In genomic region chr1:27489973-27490741, GRCh38 we compare ENCODE assay signal across 8 cellular contexts. TPM values are rescaled to one million over a fixed set of nuclear protein-coding genes. Genes with fewer than 3 reads are reported as not detected.
DNase-seq lines count a peak whose midpoint lies in the region; ATAC-seq, FAIRE-seq and TF ChIP-seq lines count a peak whose summit lies in the region.

Gene WASF2 (minus strand): TSS chr1:27490167. CDS start chr1:27428890, 61,277 bp downstream.

- TF ChIP-seq POLR2A in GM19099 (IDR thresholded peaks at IDR 0.05; ENCODE audit: extremely low read depth, insufficient read length, low read depth): peak; percentile 87

- peaks cover 40% of the 10 kb centered on the region for H3K79me2 ChIP-seq in keratinocyte (ENCODE audit: control insufficient read depth, insufficient read depth, low read length)

- peak within 1 kb of the TSS; percentile 99 for H3K4me3 ChIP-seq in AG10803 (ENCODE audit: low read length)
- peak within 1 kb of the TSS; percentile 88 to 100 (median 98) for H3K4me3 ChIP-seq in keratinocyte (ENCODE audit: control insufficient read depth in 2 of 3, extremely low read depth in 1 of 3, insufficient read depth in 2 of 3, low read depth in 1 of 3, low read length in 3 of 3)

- peaks cover 13% of the 10 kb centered on the region for H3K4me1 ChIP-seq in keratinocyte (ENCODE audit: control insufficient read depth, extremely low read depth, insufficient read depth, low read length)

- peak within 1 kb of the TSS; percentile 93 for H3K4me2 ChIP-seq in keratinocyte (ENCODE audit: control insufficient read depth, extremely low read depth, insufficient read depth, low read depth, low read length)

- DNase-seq in AG10803 (ENCODE audit: low read depth) (peak; percentile 96), NCI-H510A (lab: John Stamatoyannopoulos, UW) (peak; percentile 92), cerebellum (ENCODE audit: low spot score) (peak; percentile 96), keratinocyte (ENCODE audit: low read depth, low spot score) (peak; percentile 88)
- DNase-seq in activated CD4-positive, alpha-beta T cell treated with anti-CD3 and anti-CD28 coated beads for 1 hour: peak; percentile 96
- peak; percentile 93 to 95 for DNase-seq in stimulated activated CD4-positive, alpha-beta T cell treated with anti-CD3 and anti-CD28 coated beads, Interleukin-15, amount 100 ng/mL, for 1 hour (ENCODE audit: low read depth in 1 of 2, low spot score in 1 of 2)

- H3K27me3 ChIP-seq in keratinocyte (ENCODE audit: control insufficient read depth, extremely low read depth, insufficient read depth, low read length): no peaks in the 10 kb centered on the region

- peak; percentile 46 for FAIRE-seq in keratinocyte (lab: Jason Lieb, UNC)

- H3K9me3 ChIP-seq in keratinocyte (ENCODE audit: control insufficient read depth, low read depth, low read length): no peaks in the 10 kb centered on the region

- no peaks in the 10 kb centered on the region for H4K20me1 ChIP-seq in keratinocyte (ENCODE audit: control insufficient read depth, extremely low read depth, insufficient read depth, low read length)

- peak within 1 kb of the TSS; percentile 91 for H2AFZ ChIP-seq in keratinocyte (ENCODE audit: control insufficient read depth, low read length)

- no peaks in the 10 kb centered on the region for H3K36me3 ChIP-seq in keratinocyte (ENCODE audit: control insufficient read depth in 2 of 2, extremely low read depth in 1 of 2, insufficient read depth in 2 of 2, low read length in 2 of 2)

- peak within 1 kb of the TSS; percentile 100 for H3K9ac ChIP-seq in keratinocyte (ENCODE audit: control insufficient read depth, extremely low read depth, insufficient read depth, low read length)

- H3K27ac ChIP-seq in keratinocyte (ENCODE audit: control insufficient read depth, insufficient read depth, low read length): peak within 1 kb of the TSS; percentile 100

- no peaks in the 10 kb centered on the region for H3K9me1 ChIP-seq in keratinocyte (ENCODE audit: control insufficient read depth, extremely low read depth, insufficient read depth, low read length)

- dilution Hi-C loops in keratinocyte (cut with MboI; ENCODE audit: extremely low pct_ligation_motif_present, low sequenced_read_pairs): no loop called here

- TF ChIP-seq CTCF in AG10803 (conservative IDR thresholded peaks at IDR 0.05; ENCODE audit: low read length) (no peak), keratinocyte (optimal IDR thresholded peaks at IDR 0.05 in 1 of 3, IDR thresholded peaks at IDR 0.05 in 1 of 3, conservative IDR thresholded peaks at IDR 0.05 in 1 of 3; ENCODE audit: extremely low read depth in 1 of 3, insufficient read depth in 2 of 3, low read length in 3 of 3) (no peak)

- ATAC-seq in HG03432 (IDR thresholded peaks at IDR 0.05; ENCODE audit: unreplicated experiment): peak; percentile 83

RNA-seq across cellular contexts. Expression of gene WASF2, which starts in this region (rescaled TPM):
- total RNA-seq in cerebellum: 15.2 TPM
- 31.3 to 53.8 TPM (median 42.9 TPM) in 3 replicates for polyA plus RNA-seq in keratinocyte
- polyA plus RNA-seq in keratinocyte (2011; ENCODE audit: low read depth): 43.3 TPM
- polyA plus RNA-seq in keratinocyte (2011; cell fraction: cytosol; rRNA removed): 52.9 and 67.2 TPM in 2 replicates
- polyA plus RNA-seq in keratinocyte (2011; cell fraction: nucleus; rRNA removed): 50.6 and 59.2 TPM in 2 replicates
- polyA plus RNA-seq in keratinocyte (2012; ENCODE audit: low replicate concordance): 49.9 and 65.8 TPM in 2 replicates
- polyA minus RNA-seq in keratinocyte: 53.1 to 145 TPM (median 57.9 TPM) in 3 replicates
- 49.5 TPM for polyA minus RNA-seq in keratinocyte (2011; cell fraction: cytosol; rRNA and poly(A)+ RNA removed)
- 25.2 and 42.4 TPM in 2 replicates for polyA minus RNA-seq in keratinocyte (2011; cell fraction: nucleus; rRNA and poly(A)+ RNA removed)

Comparison
In these comparisons a context has a peak if more than half of its experiments do, and no peak if none do; other contexts are left out.
1. Peak in every context shown above with its lines: DNase-seq, ATAC-seq, H3K4me3 ChIP-seq and H3K27ac ChIP-seq.